Comparison of ENCODE assay signal across 17 cellular contexts in genomic region chrX:123330229-123330942, GRCh38.
A peak's percentile ranks its signal among the peaks of the same experiment; 100 is the strongest.
DNase-seq lines count a peak whose midpoint lies in the region; ATAC-seq, FAIRE-seq and TF ChIP-seq lines count a peak whose summit lies in the region.
"Had no signal": no experiment of that assay in that cellular context is flagged by ENCODE, and none has a peak within 500 bp of the region (broad histone marks: within the 10 kb centered on the region; RNA-seq: fewer than 3 reads in every experiment).

No MANE protein-coding gene starts in this region.

- ATAC-seq in GM18867 (IDR thresholded peaks at IDR 0.05; ENCODE audit: unreplicated experiment) (peak; percentile 81), GM21528 (IDR thresholded peaks at IDR 0.05; ENCODE audit: low FRiP score, unreplicated experiment) (peak; percentile 76), HG03060 (IDR thresholded peaks at IDR 0.05; ENCODE audit: low read depth, unreplicated experiment) (peak; percentile 95)
- ATAC-seq in activated T-helper 17 cell treated with anti-CD3 and anti-CD28 coated beads, Interleukin-2, amount 50 U/mL, for 72 hours (replicated peaks): no peak

- no peaks in the 10 kb centered on the region for H3K36me3 Mint-ChIP-seq in activated T-helper 17 cell treated with anti-CD3 and anti-CD28 coated beads, Interleukin-2, amount 50 U/mL, for 72 hours (ENCODE audit: low read depth)
- H3K36me3 Mint-ChIP-seq: immature natural killer cell had no signal

- no peaks in the 10 kb centered on the region for H3K36me3 ChIP-seq in bronchial epithelial cell (ENCODE audit: control insufficient read depth, insufficient read depth, low read length)
- no peaks in the 10 kb centered on the region for H3K36me3 ChIP-seq in H7 (replicated peaks; ENCODE audit: control insufficient read depth, insufficient read depth, low read length)

- H3K27me3 Mint-ChIP-seq in activated T-helper 17 cell treated with anti-CD3 and anti-CD28 coated beads, Interleukin-2, amount 50 U/mL, for 72 hours: peaks cover 3% of the 10 kb centered on the region
- H3K27me3 Mint-ChIP-seq: activated CD4-positive, alpha-beta T cell treated with anti-CD3 and anti-CD28 coated beads, Interleukin-2, amount 10 ng/mL, durations not matched to agents 7 days and 5 days had no signal

- H3K9me3 Mint-ChIP-seq in activated T-helper 17 cell treated with anti-CD3 and anti-CD28 coated beads, Interleukin-2, amount 50 U/mL, for 72 hours: no peaks in the 10 kb centered on the region
- H3K9me3 Mint-ChIP-seq: activated CD4-positive, alpha-beta T cell treated with anti-CD3 and anti-CD28 coated beads, Interleukin-2, amount 10 ng/mL, durations not matched to agents 7 days and 5 days; activated naive CD4-positive, alpha-beta T cell treated with anti-CD3 and anti-CD28 coated beads for 36 hours; nephron had no signal

- TF ChIP-seq CTCF in bronchial epithelial cell (IDR thresholded peaks at IDR 0.05; ENCODE audit: insufficient read depth, low read length, severe bottlenecking): no peak

- H3K4me1 Mint-ChIP-seq in activated T-helper 17 cell treated with anti-CD3 and anti-CD28 coated beads, Interleukin-2, amount 50 U/mL, for 72 hours: no peaks in the 10 kb centered on the region
- H3K4me1 Mint-ChIP-seq: activated CD4-positive, alpha-beta T cell treated with anti-CD3 and anti-CD28 coated beads, Interleukin-2, amount 10 ng/mL, durations not matched to agents 7 days and 5 days; immature natural killer cell; nephron had no signal

- no peak overlapping the region for H3K4me3 Mint-ChIP-seq in activated T-helper 17 cell treated with anti-CD3 and anti-CD28 coated beads, Interleukin-2, amount 50 U/mL, for 72 hours
- H3K4me3 Mint-ChIP-seq: activated CD4-positive, alpha-beta T cell treated with anti-CD3 and anti-CD28 coated beads, Interleukin-2, amount 10 ng/mL, durations not matched to agents 7 days and 5 days; activated naive CD4-positive, alpha-beta T cell treated with anti-CD3 and anti-CD28 coated beads for 36 hours; immature natural killer cell; nephron had no signal

- FAIRE-seq in bronchial epithelial cell (lab: Jason Lieb, UNC): no peak
- FAIRE-seq in HTR-8/SVneo (lab: Jason Lieb, UNC): no peak
- FAIRE-seq: D721Med had no signal

- H3K27me3 ChIP-seq in bronchial epithelial cell (ENCODE audit: control insufficient read depth, insufficient read depth, low read length) (no peaks in the 10 kb centered on the region), H7 (ENCODE audit: control insufficient read depth, insufficient read depth, low read length) (no peaks in the 10 kb centered on the region)

- no peak overlapping the region for H3K27ac Mint-ChIP-seq in activated T-helper 17 cell treated with anti-CD3 and anti-CD28 coated beads, Interleukin-2, amount 50 U/mL, for 72 hours
- H3K27ac Mint-ChIP-seq: activated CD4-positive, alpha-beta T cell treated with anti-CD3 and anti-CD28 coated beads, Interleukin-2, amount 10 ng/mL, durations not matched to agents 7 days and 5 days; activated naive CD4-positive, alpha-beta T cell treated with anti-CD3 and anti-CD28 coated beads for 36 hours; immature natural killer cell; nephron had no signal

- DNase-seq in bronchial epithelial cell (ENCODE audit: low read depth) (peak; percentile 3), pons (ENCODE audit: low spot score) (no peak), H7 (no peak), HTR-8/SVneo (ENCODE audit: insufficient read length, low spot score) (no peak)
- DNase-seq: activated CD4-positive, alpha-beta T cell treated with anti-CD3 and anti-CD28 coated beads, Interleukin-2, amount 10 ng/mL, durations not matched to agents 7 days and 5 days; activated naive CD4-positive, alpha-beta T cell treated with anti-CD3 and anti-CD28 coated beads for 36 hours; immature natural killer cell; NCI-H1436; NCI-H774; stimulated activated CD8-positive, alpha-beta memory T cell treated with anti-CD3 and anti-CD28 coated beads, Interleukin-4, amount 100 ng/mL, for 48 hours had no signal

- H3K4me3 ChIP-seq in bronchial epithelial cell (ENCODE audit: low read depth, low read length) (no peak overlapping the region), H7 (ENCODE audit: insufficient read depth, low read depth, low read length) (no peak overlapping the region)
- H3K4me3 ChIP-seq: SK-N-MC had no signal
